In genomic region chr11:36456136-36456535, GRCh38 we compare ENCODE assay signal across 13 cellular contexts. TPM values are rescaled to one million over a fixed set of nuclear protein-coding genes. Genes with fewer than 3 reads are reported as not detected.
A peak's percentile ranks its signal among the peaks of the same experiment; 100 is the strongest.
DNase-seq lines count a peak whose midpoint lies in the region; ATAC-seq and TF ChIP-seq lines count a peak whose summit lies in the region.
"Had no signal": no experiment of that assay in that cellular context is flagged by ENCODE, and none has a peak within 500 bp of the region (broad histone marks: within the 10 kb centered on the region; RNA-seq: fewer than 3 reads in every experiment).

No MANE protein-coding gene starts in this region.

- TF ChIP-seq CTCF in RWPE1 (conservative IDR thresholded peaks at IDR 0.05; ENCODE audit: low read depth) (no peak), nephron progenitor cell (IDR thresholded peaks at IDR 0.05) (no peak), upper lobe of right lung (IDR thresholded peaks at IDR 0.05) (no peak)

- H3K9me3 ChIP-seq in upper lobe of right lung: no peaks in the 10 kb centered on the region

- no peak overlapping the region for H3K4me3 Mint-ChIP-seq in nephron progenitor cell
- H3K4me3 Mint-ChIP-seq: T-helper 1 cell treated with Interleukin-12 subunit alpha and Interleukin-12 subunit beta and Interleukin-4 antibody, amounts not matched to agents 30 μg/mL and 1 μg/mL, for 36 hours had no signal

- H3K4me1 ChIP-seq in upper lobe of right lung: peaks cover 24% of the 10 kb centered on the region

- no peak for DNase-seq in RWPE1 (ENCODE audit: low spot score)
- no peak for DNase-seq in epithelial cell of prostate (ENCODE audit: low read depth, low spot score)
- no peak for DNase-seq in nephron progenitor cell
- DNase-seq in upper lobe of right lung: no peak
- no peak for DNase-seq in mesenteric fat pad (ENCODE audit: low spot score)
- no peak for DNase-seq in COR-L47 (lab: John Stamatoyannopoulos, UW)
- no peak for DNase-seq in T-helper 1 cell
- DNase-seq: effector memory CD8-positive, alpha-beta T cell; NCI-H510A treated with DMSO at 0.1 percent for 48 hours; stimulated activated CD4-positive, alpha-beta T cell treated with anti-CD3 and anti-CD28 coated beads, Interleukin-2, amount 100 ng/mL, for 24 hours had no signal

- no peaks in the 10 kb centered on the region for H3K27me3 Mint-ChIP-seq in nephron progenitor cell (ENCODE audit: low read depth, poor library complexity)
- H3K27me3 Mint-ChIP-seq: effector memory CD8-positive, alpha-beta T cell had no signal

- H3K4me3 ChIP-seq in upper lobe of right lung: no peak overlapping the region

- H3K27ac ChIP-seq in RWPE1: peak overlapping the region; percentile 69
- peak overlapping the region; percentile 67 for H3K27ac ChIP-seq in epithelial cell of prostate
- H3K27ac ChIP-seq in upper lobe of right lung: peak overlapping the region; percentile 76

- no peaks in the 10 kb centered on the region for H3K27me3 ChIP-seq in upper lobe of right lung

- peaks cover 19% of the 10 kb centered on the region for H3K36me3 Mint-ChIP-seq in nephron progenitor cell (ENCODE audit: low read depth)

- H3K9me3 Mint-ChIP-seq in nephron progenitor cell: no peaks in the 10 kb centered on the region
- H3K9me3 Mint-ChIP-seq: effector memory CD8-positive, alpha-beta T cell; T-helper 1 cell treated with Interleukin-12 subunit alpha and Interleukin-12 subunit beta and Interleukin-4 antibody, amounts not matched to agents 30 μg/mL and 1 μg/mL, for 36 hours had no signal

- ATAC-seq in upper lobe of right lung (no peak), HG03108 (IDR thresholded peaks at IDR 0.05; ENCODE audit: unreplicated experiment) (no peak)
- ATAC-seq: effector memory CD8-positive, alpha-beta T cell; left colon had no signal

- H3K36me3 ChIP-seq in upper lobe of right lung: peaks cover 5% of the 10 kb centered on the region

- intact Hi-C loops in upper lobe of right lung (cut with DNase I): no loop called here

- CTCF ChIA-PET in RWPE1 (lab: Yijun Ruan, JAX): no interaction called here

- H3K27ac Mint-ChIP-seq in nephron progenitor cell: peak overlapping the region; percentile 95

- POLR2A ChIA-PET in RWPE1 (lab: Yijun Ruan, JAX; ENCODE audit: low non-redundant PET): no interaction called here

- peaks cover 67% of the 10 kb centered on the region for H3K4me1 Mint-ChIP-seq in nephron progenitor cell

RNA-seq across cellular contexts. Expression of gene TRAF6, which starts 53.9 kb away (rescaled TPM):
- 13.5 TPM for total RNA-seq in upper lobe of right lung
- total RNA-seq in mesenteric fat pad: 13.4 TPM
